ENCODE assay signal across 26 cellular contexts in genomic region chr18:22814329-22814703, GRCh38.
"Had no signal": no experiment of that assay in that cellular context is flagged by ENCODE, and none has a peak within 500 bp of the region (broad histone marks: within the 10 kb centered on the region; RNA-seq: fewer than 3 reads in every experiment).

No MANE protein-coding gene starts in this region.

- ATAC-seq: natural killer cell treated with Interleukin-12 subunit alpha and Interleukin-12 subunit beta and Interleukin-15 and Interleukin-18, amount 100 ng/mL, for 72 hours; psoas muscle; T-helper 17 cell had no signal

- H3K27me3 ChIP-seq: cardiac muscle cell, hepatocyte, pancreas, right atrium auricular region, tibial artery had no signal

- H3K4me1 ChIP-seq: pancreas, psoas muscle, right atrium auricular region, tibial artery had no signal

- H3K27ac Mint-ChIP-seq: activated naive CD4-positive, alpha-beta T cell treated with anti-CD3 and anti-CD28 coated beads for 36 hours; activated naive CD8-positive, alpha-beta T cell treated with anti-CD3 and anti-CD28 coated beads, Interleukin-2, amount 10 ng/mL, durations not matched to agents 7 days and 5 days; immature natural killer cell; natural killer cell treated with Interleukin-12 subunit alpha and Interleukin-12 subunit beta and Interleukin-15 and Interleukin-18, amount 100 ng/mL, for 72 hours; stimulated activated naive CD8-positive, alpha-beta T cell treated with anti-CD3 and anti-CD28 coated beads, Interleukin-15, Interleukin-2, amounts not matched to agents 100 ng/mL and 50 ng/mL, for 24 hours; T-helper 17 cell had no signal

- H3K36me3 Mint-ChIP-seq: activated naive CD8-positive, alpha-beta T cell treated with anti-CD3 and anti-CD28 coated beads, Interleukin-2, amount 10 ng/mL, durations not matched to agents 7 days and 5 days; immature natural killer cell; natural killer cell treated with Interleukin-12 subunit alpha and Interleukin-12 subunit beta and Interleukin-15 and Interleukin-18, amount 100 ng/mL, for 72 hours had no signal

- H3K27ac ChIP-seq: cardiac muscle cell, hepatocyte, left lung, pancreas, psoas muscle, right atrium auricular region, tibial artery had no signal

- H3K9me3 Mint-ChIP-seq: activated naive CD4-positive, alpha-beta T cell treated with anti-CD3 and anti-CD28 coated beads for 36 hours; activated naive CD8-positive, alpha-beta T cell treated with anti-CD3 and anti-CD28 coated beads, Interleukin-2, amount 10 ng/mL, durations not matched to agents 7 days and 5 days; immature natural killer cell; natural killer cell treated with Interleukin-12 subunit alpha and Interleukin-12 subunit beta and Interleukin-15 and Interleukin-18, amount 100 ng/mL, for 72 hours; stimulated activated naive CD8-positive, alpha-beta T cell treated with anti-CD3 and anti-CD28 coated beads, Interleukin-15, Interleukin-2, amounts not matched to agents 100 ng/mL and 50 ng/mL, for 24 hours had no signal

- DNase-seq: activated CD4-positive, alpha-beta T cell treated with anti-CD3 and anti-CD28 coated beads for 4 hours; activated CD4-positive, alpha-beta T cell treated with anti-CD3 and anti-CD28 coated beads, Interleukin-2, amount 50 U/mL, for 48 hours; activated CD4-positive, CD25-positive, alpha-beta regulatory T cell; activated CD8-positive, alpha-beta memory T cell treated with anti-CD3 and anti-CD28 coated beads, Interleukin-2, amount 50 U/mL, for 48 hours; activated effector memory CD4-positive, alpha-beta T cell treated with Interleukin-2 at 50 U/mL for 16 hours; activated naive CD8-positive, alpha-beta T cell treated with anti-CD3 and anti-CD28 coated beads, Interleukin-2, amount 10 ng/mL, durations not matched to agents 7 days and 5 days; activated T-cell treated with anti-CD3 and anti-CD28 coated beads, Interleukin-2, amount 50 U/mL, for 48 hours; effector CD4-positive, alpha-beta T cell; glutamatergic neuron; left lung; midbrain; pancreas; psoas muscle; stimulated activated CD4-positive, alpha-beta T cell treated with anti-CD3 and anti-CD28 coated beads, Interleukin-12 subunit alpha, Interleukin-12 subunit beta, amount 100 ng/mL, for 4 hours; stimulated activated CD4-positive, alpha-beta T cell treated with anti-CD3 and anti-CD28 coated beads, Interleukin-4, amount 100 ng/mL, for 4 hours; substantia nigra; T-helper 17 cell; tibial artery had no signal

- H3K4me3 Mint-ChIP-seq: activated naive CD4-positive, alpha-beta T cell treated with anti-CD3 and anti-CD28 coated beads for 36 hours; activated naive CD8-positive, alpha-beta T cell treated with anti-CD3 and anti-CD28 coated beads, Interleukin-2, amount 10 ng/mL, durations not matched to agents 7 days and 5 days; immature natural killer cell; natural killer cell treated with Interleukin-12 subunit alpha and Interleukin-12 subunit beta and Interleukin-15 and Interleukin-18, amount 100 ng/mL, for 72 hours; stimulated activated naive CD8-positive, alpha-beta T cell treated with anti-CD3 and anti-CD28 coated beads, Interleukin-15, Interleukin-2, amounts not matched to agents 100 ng/mL and 50 ng/mL, for 24 hours; T-helper 17 cell had no signal

- H3K4me3 ChIP-seq: cardiac muscle cell, hepatocyte, left lung, lung, pancreas, psoas muscle, right atrium auricular region, tibial artery had no signal

- H3K9me3 ChIP-seq: left lung, pancreas, psoas muscle, right atrium auricular region, tibial artery had no signal

- H3K4me1 Mint-ChIP-seq: activated naive CD8-positive, alpha-beta T cell treated with anti-CD3 and anti-CD28 coated beads, Interleukin-2, amount 10 ng/mL, durations not matched to agents 7 days and 5 days; immature natural killer cell; T-helper 17 cell had no signal
